Comparison of ENCODE assay signal across 23 cellular contexts in genomic region chr17:55334285-55334684, GRCh38.
DNase-seq lines count a peak whose midpoint lies in the region; ATAC-seq and TF ChIP-seq lines count a peak whose summit lies in the region.
"Had no signal": no experiment of that assay in that cellular context is flagged by ENCODE, and none has a peak within 500 bp of the region (broad histone marks: within the 10 kb centered on the region; RNA-seq: fewer than 3 reads in every experiment).

No MANE protein-coding gene starts in this region.

- H3K27ac ChIP-seq in aorta (ENCODE audit: low read depth in 1 of 2, low read length in 2 of 2): no peak overlapping the region
- H3K27ac ChIP-seq: prostate gland, uterus had no signal

- WGBS in aorta, 2 donors: 38 to 62% methylated on average over 4 of the region's 4 CpGs

- DNase-seq in activated CD8-positive, alpha-beta T cell treated with anti-CD3 and anti-CD28 coated beads, Interleukin-2, amount 10 ng/mL, durations not matched to agents 7 days and 5 days: peak; percentile 7
- DNase-seq in activated CD8-positive, alpha-beta T cell treated with anti-CD3 and anti-CD28 coated beads for 36 hours: no peak
- DNase-seq in astrocyte of the spinal cord (ENCODE audit: low read depth, low spot score) (peak; percentile 30), iris pigment epithelial cell (ENCODE audit: low read depth) (peak; percentile 55), aorta (peak in 1 of 2 donors; percentile 59), NCI-H146 treated with DMSO at 0.1 percent for 48 hours (lab: John Stamatoyannopoulos, UW; ENCODE audit: unreplicated experiment) (no peak), left ventricle myocardium superior (no peak)
- no peak for DNase-seq in activated T-cell treated with anti-CD3 and anti-CD28 coated beads, Interleukin-2, amount 50 U/mL, for 48 hours
- DNase-seq: 8988T; activated naive CD4-positive, alpha-beta T cell; activated T-cell treated with anti-CD3 and anti-CD28 coated beads for 4 hours; amygdala; effector memory CD8-positive, alpha-beta T cell; Karpas-422; left cardiac atrium; NCI-H1092 treated with DMSO at 0.1 percent for 48 hours; NCI-H526; stimulated activated CD4-positive, alpha-beta T cell treated with anti-CD3 and anti-CD28 coated beads, Interleukin-4, amount 100 ng/mL, for 4 hours; uterus had no signal

- no peak for ATAC-seq in activated CD8-positive, alpha-beta T cell treated with anti-CD3 and anti-CD28 coated beads, Interleukin-2, amount 10 ng/mL, durations not matched to agents 7 days and 5 days
- no peak for ATAC-seq in activated CD8-positive, alpha-beta T cell treated with anti-CD3 and anti-CD28 coated beads for 36 hours
- ATAC-seq in aorta (ENCODE audit: low FRiP score) (peak; percentile 73), left ventricle myocardium superior (no peak)
- ATAC-seq: effector memory CD8-positive, alpha-beta T cell; left cardiac atrium; Right ventricle myocardium inferior had no signal

- H3K4me1 ChIP-seq in aorta (ENCODE audit: control insufficient read depth in 1 of 2, insufficient read depth in 2 of 2, low read length in 2 of 2): no peaks in the 10 kb centered on the region
- H3K4me1 ChIP-seq: prostate gland, uterus had no signal

- peaks cover 15% of the 10 kb centered on the region for H3K9me3 Mint-ChIP-seq in activated CD8-positive, alpha-beta T cell treated with anti-CD3 and anti-CD28 coated beads, Interleukin-2, amount 10 ng/mL, durations not matched to agents 7 days and 5 days (ENCODE audit: insufficient read depth)
- H3K9me3 Mint-ChIP-seq in activated CD8-positive, alpha-beta T cell treated with anti-CD3 and anti-CD28 coated beads for 36 hours: no peaks in the 10 kb centered on the region
- H3K9me3 Mint-ChIP-seq: effector memory CD8-positive, alpha-beta T cell; natural killer cell treated with Interleukin-12 subunit alpha and Interleukin-12 subunit beta and Interleukin-15 and Interleukin-18, amount 100 ng/mL, for 72 hours had no signal

- H3K4me3 ChIP-seq in astrocyte of the spinal cord (ENCODE audit: low read depth, low read length) (no peak overlapping the region), aorta (ENCODE audit: low read length in 2 of 2) (no peak overlapping the region)
- H3K4me3 ChIP-seq: prostate gland, smooth muscle cell, uterus had no signal

- no peaks in the 10 kb centered on the region for H3K9me3 ChIP-seq in aorta (ENCODE audit: control insufficient read depth, low read length)
- H3K9me3 ChIP-seq: prostate gland, uterus had no signal

- peaks cover 17% of the 10 kb centered on the region for H3K4me1 Mint-ChIP-seq in activated CD8-positive, alpha-beta T cell treated with anti-CD3 and anti-CD28 coated beads, Interleukin-2, amount 10 ng/mL, durations not matched to agents 7 days and 5 days (ENCODE audit: low read depth)
- peaks cover 5% of the 10 kb centered on the region for H3K4me1 Mint-ChIP-seq in activated CD8-positive, alpha-beta T cell treated with anti-CD3 and anti-CD28 coated beads for 36 hours (ENCODE audit: low read depth)

- H3K27me3 Mint-ChIP-seq in activated CD8-positive, alpha-beta T cell treated with anti-CD3 and anti-CD28 coated beads, Interleukin-2, amount 10 ng/mL, durations not matched to agents 7 days and 5 days (ENCODE audit: low read depth): peaks cover 15% of the 10 kb centered on the region
- H3K27me3 Mint-ChIP-seq in activated CD8-positive, alpha-beta T cell treated with anti-CD3 and anti-CD28 coated beads for 36 hours: peaks cover 19% of the 10 kb centered on the region

- intact Hi-C loops in activated CD8-positive, alpha-beta T cell treated with anti-CD3 and anti-CD28 coated beads for 36 hours (cut with micrococcal nuclease): no loop called here
- intact Hi-C loops in aorta (cut with DNase I) (no loop called here), left ventricle myocardium superior (cut with micrococcal nuclease) (no loop called here)

- POLR2A ChIA-PET in activated CD8-positive, alpha-beta T cell treated with anti-CD3 and anti-CD28 coated beads, Interleukin-2, amount 10 ng/mL, durations not matched to agents 7 days and 5 days (lab: Charles Lee): no interaction called here
- POLR2A ChIA-PET in activated CD8-positive, alpha-beta T cell treated with anti-CD3 and anti-CD28 coated beads for 36 hours (lab: Charles Lee): interaction anchor here (1.2 kb wide), 1 partner anchor 10 kb away, joined by 4 read pairs; no protein-coding TSS in a partner anchor

- H3K27me3 ChIP-seq in aorta (ENCODE audit: control insufficient read depth in 1 of 2, insufficient read depth in 2 of 2, low read length in 1 of 2): no peaks in the 10 kb centered on the region
- H3K27me3 ChIP-seq: uterus had no signal

- H3K4me3 Mint-ChIP-seq in activated CD8-positive, alpha-beta T cell treated with anti-CD3 and anti-CD28 coated beads, Interleukin-2, amount 10 ng/mL, durations not matched to agents 7 days and 5 days: no peak overlapping the region
- no peak overlapping the region for H3K4me3 Mint-ChIP-seq in activated CD8-positive, alpha-beta T cell treated with anti-CD3 and anti-CD28 coated beads for 36 hours
- H3K4me3 Mint-ChIP-seq: effector memory CD8-positive, alpha-beta T cell; natural killer cell treated with Interleukin-12 subunit alpha and Interleukin-12 subunit beta and Interleukin-15 and Interleukin-18, amount 100 ng/mL, for 72 hours had no signal

- peaks cover 8% of the 10 kb centered on the region for H3K36me3 Mint-ChIP-seq in activated CD8-positive, alpha-beta T cell treated with anti-CD3 and anti-CD28 coated beads, Interleukin-2, amount 10 ng/mL, durations not matched to agents 7 days and 5 days (ENCODE audit: low read depth)
- H3K36me3 Mint-ChIP-seq in activated CD8-positive, alpha-beta T cell treated with anti-CD3 and anti-CD28 coated beads for 36 hours (ENCODE audit: low read depth): no peaks in the 10 kb centered on the region
- H3K36me3 Mint-ChIP-seq: natural killer cell treated with Interleukin-12 subunit alpha and Interleukin-12 subunit beta and Interleukin-15 and Interleukin-18, amount 100 ng/mL, for 72 hours had no signal

- CTCF ChIA-PET in activated CD8-positive, alpha-beta T cell treated with anti-CD3 and anti-CD28 coated beads, Interleukin-2, amount 10 ng/mL, durations not matched to agents 7 days and 5 days (lab: Charles Lee): interaction anchor here (1.3 kb wide), 1 partner anchor 10 kb away, joined by 3 read pairs; no protein-coding TSS in a partner anchor
- CTCF ChIA-PET in activated CD8-positive, alpha-beta T cell treated with anti-CD3 and anti-CD28 coated beads for 36 hours (lab: Charles Lee): interaction anchor here (2.0 kb wide), 1 partner anchor 23 kb away, joined by 4 read pairs; no protein-coding TSS in a partner anchor

- no peak overlapping the region for H3K27ac Mint-ChIP-seq in activated CD8-positive, alpha-beta T cell treated with anti-CD3 and anti-CD28 coated beads, Interleukin-2, amount 10 ng/mL, durations not matched to agents 7 days and 5 days
- no peak overlapping the region for H3K27ac Mint-ChIP-seq in activated CD8-positive, alpha-beta T cell treated with anti-CD3 and anti-CD28 coated beads for 36 hours
- H3K27ac Mint-ChIP-seq: effector memory CD8-positive, alpha-beta T cell; natural killer cell treated with Interleukin-12 subunit alpha and Interleukin-12 subunit beta and Interleukin-15 and Interleukin-18, amount 100 ng/mL, for 72 hours had no signal

- H3K36me3 ChIP-seq in aorta (ENCODE audit: control insufficient read depth in 1 of 2, insufficient read depth in 2 of 2, low read length in 1 of 2): no peaks in the 10 kb centered on the region
- H3K36me3 ChIP-seq: prostate gland, uterus had no signal

- in situ Hi-C loops in astrocyte of the spinal cord (cut with HindIII; ENCODE audit: low sequenced_read_pairs): no loop called here

- no peak for TF ChIP-seq CTCF in activated CD8-positive, alpha-beta T cell treated with anti-CD3 and anti-CD28 coated beads for 36 hours (IDR thresholded peaks at IDR 0.05)
- TF ChIP-seq CTCF in astrocyte of the spinal cord (IDR thresholded peaks at IDR 0.05; ENCODE audit: low read depth, low read length): no peak

Comparison
In these comparisons a context has a peak if more than half of its experiments do, and no peak if none do; other contexts are left out.
1. DNase-seq: peak in activated CD8-positive, alpha-beta T cell treated with anti-CD3 and anti-CD28 coated beads, Interleukin-2, amount 10 ng/mL, durations not matched to agents 7 days and 5 days (single experiment), astrocyte of the spinal cord (single experiment) and iris pigment epithelial cell (single experiment); none in activated CD8-positive, alpha-beta T cell treated with anti-CD3 and anti-CD28 coated beads for 36 hours (single experiment), activated T-cell treated with anti-CD3 and anti-CD28 coated beads, Interleukin-2, amount 50 U/mL, for 48 hours (0 of 2), NCI-H146 treated with DMSO at 0.1 percent for 48 hours (single experiment) and left ventricle myocardium superior (single experiment).